Comparison of ENCODE assay signal across 24 cellular contexts in genomic region chr1:212463565-212464270, GRCh38. TPM values are rescaled to one million over a fixed set of nuclear protein-coding genes. Genes with fewer than 3 reads are reported as not detected.
DNase-seq lines count a peak whose midpoint lies in the region; ATAC-seq and TF ChIP-seq lines count a peak whose summit lies in the region.
"Had no signal": no experiment of that assay in that cellular context is flagged by ENCODE, and none has a peak within 500 bp of the region (broad histone marks: within the 10 kb centered on the region; RNA-seq: fewer than 3 reads in every experiment).

No MANE protein-coding gene starts in this region.

- intact Hi-C loops in cardiac septum (cut with DNase I): no loop called here

- no peak for ATAC-seq in GM19467 (IDR thresholded peaks at IDR 0.05; ENCODE audit: unreplicated experiment)
- ATAC-seq: activated CD8-positive, alpha-beta T cell treated with anti-CD3 and anti-CD28 coated beads for 36 hours; natural killer cell treated with Interleukin-12 subunit alpha and Interleukin-12 subunit beta and Interleukin-15 and Interleukin-18, amount 100 ng/mL, for 72 hours; right cardiac atrium had no signal

- H3K4me3 ChIP-seq in BLaER1 treated with 17β-estradiol and CSF1 and Interleukin-3, amounts not matched to agents 10 nM and 100 nM: no peak overlapping the region
- no peak overlapping the region for H3K4me3 ChIP-seq in trophoblast cell (ENCODE audit: low read depth, low read length)
- H3K4me3 ChIP-seq: mucosa of descending colon had no signal

- DNase-seq in NCI-H2171 treated with DMSO at 0.1 percent for 48 hours (lab: John Stamatoyannopoulos, UW): peak; percentile 88
- DNase-seq in glutamatergic neuron: peak; percentile 56
- DNase-seq in trophoblast cell: no peak
- no peak for DNase-seq in nucleus accumbens (lab: John Stamatoyannopoulos, UW)
- no peak for DNase-seq in HEK293T (ENCODE audit: extremely low spot score)
- no peak for DNase-seq in cardiac septum (ENCODE audit: low spot score)
- DNase-seq: activated CD8-positive, alpha-beta T cell treated with anti-CD3 and anti-CD28 coated beads for 36 hours; activated effector memory CD4-positive, alpha-beta T cell treated with Interleukin-2 at 50 U/mL for 16 hours; activated naive CD8-positive, alpha-beta T cell treated with anti-CD3 and anti-CD28 coated beads, Interleukin-2, amount 10 ng/mL, durations not matched to agents 7 days and 5 days; CD4-positive, alpha-beta memory T cell; H9; Kasumi-1; mucosa of descending colon; MV-4-11; NCI-H146; right cardiac atrium; SHP77; stimulated activated CD4-positive, alpha-beta T cell treated with anti-CD3 and anti-CD28 coated beads, Interleukin-2, amount 100 ng/mL, for 48 hours had no signal

- H3K27me3 Mint-ChIP-seq in glutamatergic neuron (ENCODE audit: unreplicated experiment): peaks cover 16% of the 10 kb centered on the region
- H3K27me3 Mint-ChIP-seq: activated CD8-positive, alpha-beta T cell treated with anti-CD3 and anti-CD28 coated beads for 36 hours; central memory CD8-positive, alpha-beta T cell had no signal

- peaks cover 16 to 55% (median 50%) of the 10 kb centered on the region in 10 experiments for H3K4me1 ChIP-seq in BLaER1 treated with 17β-estradiol and CSF1 and Interleukin-3, amounts not matched to agents 10 nM and 100 nM
- H3K4me1 ChIP-seq in trophoblast cell (ENCODE audit: control insufficient read depth in 1 of 2, insufficient read depth in 2 of 2, low read length in 2 of 2): peaks cover 47 to 49% of the 10 kb centered on the region in 2 experiments
- H3K4me1 ChIP-seq: parathyroid adenoma had no signal

- no peak overlapping the region for H3K23ac ChIP-seq in trophoblast cell (ENCODE audit: low read length)

- no peaks in the 10 kb centered on the region for H3K27me3 ChIP-seq in BLaER1 treated with 17β-estradiol and CSF1 and Interleukin-3, amounts not matched to agents 10 nM and 100 nM
- H3K27me3 ChIP-seq in trophoblast cell (ENCODE audit: insufficient read depth, low read length): no peaks in the 10 kb centered on the region

- peak overlapping the region; percentile 23 for H3K14ac ChIP-seq in trophoblast cell (ENCODE audit: low read length)

- H3K79me2 ChIP-seq in trophoblast cell (ENCODE audit: control insufficient read depth, insufficient read depth, low read length, poor library complexity): peaks cover 5% of the 10 kb centered on the region
- H3K79me2 ChIP-seq: parathyroid adenoma had no signal

- no CpG with 5 or more reads among the region's 7 CpGs for WGBS in trophoblast cell (ENCODE audit: extremely low coverage, insufficient coverage, insufficient read length)

- H3K18ac ChIP-seq in trophoblast cell (ENCODE audit: low read length): peak overlapping the region; percentile 32

- POLR2A ChIA-PET in HEK293T (lab: Yijun Ruan, JAX): interaction anchor here (2.4 kb wide), 1 partner anchor 145 kb away, joined by 10 read pairs; the partner anchor contains the start of gene ATF3

- H3K4ac ChIP-seq in trophoblast cell (ENCODE audit: low read depth, low read length): no peak overlapping the region

- no peak overlapping the region for H3K27ac Mint-ChIP-seq in glutamatergic neuron (ENCODE audit: unreplicated experiment)
- H3K27ac Mint-ChIP-seq: activated CD8-positive, alpha-beta T cell treated with anti-CD3 and anti-CD28 coated beads for 36 hours; activated naive CD8-positive, alpha-beta T cell treated with anti-CD3 and anti-CD28 coated beads, Interleukin-2, amount 10 ng/mL, durations not matched to agents 7 days and 5 days; CD4-positive, alpha-beta memory T cell; natural killer cell treated with Interleukin-12 subunit alpha and Interleukin-12 subunit beta and Interleukin-15 and Interleukin-18, amount 100 ng/mL, for 72 hours had no signal

- peaks cover 3% of the 10 kb centered on the region for H3K9me3 Mint-ChIP-seq in glutamatergic neuron (ENCODE audit: unreplicated experiment)
- H3K9me3 Mint-ChIP-seq: activated CD8-positive, alpha-beta T cell treated with anti-CD3 and anti-CD28 coated beads for 36 hours; activated naive CD8-positive, alpha-beta T cell treated with anti-CD3 and anti-CD28 coated beads, Interleukin-2, amount 10 ng/mL, durations not matched to agents 7 days and 5 days; central memory CD8-positive, alpha-beta T cell; natural killer cell treated with Interleukin-12 subunit alpha and Interleukin-12 subunit beta and Interleukin-15 and Interleukin-18, amount 100 ng/mL, for 72 hours had no signal

- H3K9ac ChIP-seq in BLaER1 treated with 17β-estradiol and CSF1 and Interleukin-3, amounts not matched to agents 10 nM and 100 nM: peak overlapping the region in 5 of 11 experiments; percentile 1 to 28 (median 23); a peak in 4 of 22 replicates
- no peak overlapping the region for H3K9ac ChIP-seq in trophoblast cell (ENCODE audit: low read length)
- H3K9ac ChIP-seq: parathyroid adenoma had no signal

- H2AFZ ChIP-seq in trophoblast cell (ENCODE audit: insufficient read depth, low read length, poor library complexity): no peak overlapping the region
- H2AFZ ChIP-seq: parathyroid adenoma had no signal

- H3K4me3 Mint-ChIP-seq in glutamatergic neuron (ENCODE audit: unreplicated experiment): peak overlapping the region; percentile 11
- H3K4me3 Mint-ChIP-seq: activated CD8-positive, alpha-beta T cell treated with anti-CD3 and anti-CD28 coated beads for 36 hours; activated naive CD8-positive, alpha-beta T cell treated with anti-CD3 and anti-CD28 coated beads, Interleukin-2, amount 10 ng/mL, durations not matched to agents 7 days and 5 days; CD4-positive, alpha-beta memory T cell; central memory CD8-positive, alpha-beta T cell; H9; natural killer cell treated with Interleukin-12 subunit alpha and Interleukin-12 subunit beta and Interleukin-15 and Interleukin-18, amount 100 ng/mL, for 72 hours had no signal

- H4K91ac ChIP-seq in trophoblast cell (ENCODE audit: low read depth, low read length): peak overlapping the region; percentile 36

- H3K36me3 Mint-ChIP-seq in glutamatergic neuron (ENCODE audit: unreplicated experiment): no peaks in the 10 kb centered on the region
- H3K36me3 Mint-ChIP-seq: activated naive CD8-positive, alpha-beta T cell treated with anti-CD3 and anti-CD28 coated beads, Interleukin-2, amount 10 ng/mL, durations not matched to agents 7 days and 5 days; CD4-positive, alpha-beta memory T cell; natural killer cell treated with Interleukin-12 subunit alpha and Interleukin-12 subunit beta and Interleukin-15 and Interleukin-18, amount 100 ng/mL, for 72 hours had no signal

- H2BK12ac ChIP-seq in trophoblast cell (ENCODE audit: low read length): peak overlapping the region; percentile 21

- H3K4me2 ChIP-seq in BLaER1 treated with 17β-estradiol and CSF1 and Interleukin-3, amounts not matched to agents 10 nM and 100 nM: peak overlapping the region in 9 of 11 experiments; percentile 18 to 94 (median 57); a peak in 16 of 22 replicates
- H3K4me2 ChIP-seq in trophoblast cell (ENCODE audit: low read length): no peak overlapping the region

- no peaks in the 10 kb centered on the region for H3K9me3 ChIP-seq in BLaER1 treated with 17β-estradiol and CSF1 and Interleukin-3, amounts not matched to agents 10 nM and 100 nM (replicated peaks in 1 of 11)
- peaks cover 2% of the 10 kb centered on the region for H3K9me3 ChIP-seq in trophoblast cell (ENCODE audit: insufficient read depth, low read depth, low read length)
- H3K9me3 ChIP-seq: mucosa of descending colon had no signal

- peak overlapping the region; percentile 8 for H2BK5ac ChIP-seq in trophoblast cell (ENCODE audit: low read depth, low read length, poor library complexity)

- CTCF ChIA-PET in HEK293T (lab: Yijun Ruan, JAX): interaction anchor here (0.7 to 3.7 kb wide), 3 partner anchors 8 to 26 kb away, joined by 4 to 16 read pairs (median 6); no protein-coding TSS in a partner anchor

- H3K27ac ChIP-seq in BLaER1 treated with 17β-estradiol and CSF1 and Interleukin-3, amounts not matched to agents 10 nM and 100 nM: 0 out of 22 replicates have a peak overlapping the region, but pooled peaks of 2 of the 11 experiments have one; percentile 0 to 6
- peak overlapping the region; percentile 65 for H3K27ac ChIP-seq in trophoblast cell (ENCODE audit: low read depth, low read length)
- H3K27ac ChIP-seq: epithelial cell of prostate, parathyroid adenoma had no signal

- peak overlapping the region; percentile 47 for H2BK120ac ChIP-seq in trophoblast cell (ENCODE audit: insufficient read depth, low read length, poor library complexity)

- no peak overlapping the region for H2AK5ac ChIP-seq in trophoblast cell (ENCODE audit: low read length)

- TF ChIP-seq CTCF in glutamatergic neuron (IDR thresholded peaks at IDR 0.05; ENCODE audit: partially characterized antibody, unreplicated experiment): no peak

- peaks cover 36% of the 10 kb centered on the region for H3K79me1 ChIP-seq in trophoblast cell (ENCODE audit: low read length)

- H3K4me1 Mint-ChIP-seq in glutamatergic neuron (ENCODE audit: low read depth, unreplicated experiment): peaks cover 8% of the 10 kb centered on the region
- H3K4me1 Mint-ChIP-seq: central memory CD8-positive, alpha-beta T cell had no signal

- peak overlapping the region; percentile 61 for H4K8ac ChIP-seq in trophoblast cell (ENCODE audit: low read depth, low read length)

- no peak overlapping the region for H4K12ac ChIP-seq in trophoblast cell (ENCODE audit: low read depth, low read length)

- no peaks in the 10 kb centered on the region for H4K20me1 ChIP-seq in BLaER1 treated with 17β-estradiol and CSF1 and Interleukin-3, amounts not matched to agents 10 nM and 100 nM

- no peaks in the 10 kb centered on the region for H3K36me3 ChIP-seq in BLaER1 treated with 17β-estradiol and CSF1 and Interleukin-3, amounts not matched to agents 10 nM and 100 nM
- no peaks in the 10 kb centered on the region for H3K36me3 ChIP-seq in trophoblast cell (ENCODE audit: control insufficient read depth in 1 of 2, insufficient read depth in 2 of 2, low read length in 2 of 2)

TF ChIP-seq in HEK293T, 16 proteins besides CTCF, POLR2A, EP300 and RAD21:
- TF ChIP-seq NFRKB (IDR thresholded peaks at IDR 0.05) (no peak), ELF4 (IDR thresholded peaks at IDR 0.05) (no peak), TARDBP (IDR thresholded peaks at IDR 0.05) (no peak), PKNOX1 (IDR thresholded peaks at IDR 0.05) (no peak), FOXA1 (IDR thresholded peaks at IDR 0.05) (no peak)

RNA-seq across cellular contexts. Expression of gene NENF, which starts 31.0 kb away (rescaled TPM):
- total RNA-seq in glutamatergic neuron (ENCODE audit: unreplicated experiment) (5.2 TPM), cardiac septum (116 TPM)
- 18.4 and 19.1 TPM in 2 replicates for polyA plus RNA-seq in trophoblast cell (2013)

RNA-seq across cellular contexts. Expression of gene PACC1, which starts 49.0 kb away (rescaled TPM):
- 25.8 TPM for total RNA-seq in glutamatergic neuron (ENCODE audit: unreplicated experiment)
- 5.9 and 6.2 TPM in 2 replicates for polyA plus RNA-seq in trophoblast cell (2013)
- 1.8 TPM for total RNA-seq in cardiac septum

Comparison
In these comparisons a context has a peak if more than half of its experiments do, and no peak if none do; other contexts are left out.
1. DNase-seq: peak in NCI-H2171 treated with DMSO at 0.1 percent for 48 hours (single experiment) and glutamatergic neuron (single experiment); none in trophoblast cell (0 of 2), nucleus accumbens (0 of 56), HEK293T (single experiment) and cardiac septum (single experiment).
2. RNA of gene NENF, which starts 31.0 kb away (total RNA-seq): 116 TPM in cardiac septum (single experiment); 5.2 TPM in glutamatergic neuron (single experiment); every median in the first group is over 10 times any median in the second.